8 cellular contexts compared by ENCODE assay signal in the genomic region with DNA sequence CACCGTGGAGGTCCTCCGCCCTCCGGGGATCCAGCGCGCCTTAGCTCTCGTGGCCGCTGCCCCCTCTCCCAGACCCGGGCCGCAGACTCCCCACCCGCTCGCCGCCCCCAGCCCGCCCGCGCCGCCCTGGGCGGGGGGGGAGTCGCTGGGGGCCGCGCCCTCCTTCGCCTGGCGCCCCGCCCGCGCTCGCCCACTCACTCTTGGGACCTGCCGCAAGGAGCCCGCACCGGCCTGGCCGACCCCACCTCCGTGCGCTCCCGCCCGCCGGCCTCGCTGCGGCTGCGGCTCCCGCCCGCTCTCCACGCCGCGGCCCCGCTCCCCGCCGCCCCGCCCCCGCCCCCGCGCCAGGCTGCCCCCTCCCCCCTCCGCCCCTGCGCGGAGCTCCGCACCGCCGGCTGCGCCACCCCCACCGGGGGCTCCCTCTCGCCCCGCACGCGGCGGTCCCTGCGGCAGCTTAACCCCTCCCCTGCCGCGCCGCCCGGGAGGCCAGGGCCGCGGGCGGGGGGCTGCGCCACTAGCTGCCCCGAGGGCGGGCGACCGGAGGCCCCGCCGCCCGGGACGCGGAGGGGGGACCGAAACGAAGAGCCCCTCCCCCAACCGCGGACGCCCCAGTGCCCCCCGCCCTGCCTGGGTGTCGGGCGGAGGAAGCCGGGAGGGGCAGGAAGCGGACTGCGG. TPM values are rescaled to one million over a fixed set of nuclear protein-coding genes. Genes with fewer than 3 reads are reported as not detected.
DNase-seq lines count a peak whose midpoint lies in the region; ATAC-seq, FAIRE-seq and TF ChIP-seq lines count a peak whose summit lies in the region.

No MANE protein-coding gene starts in this region.

- TF ChIP-seq CTCF in smooth muscle cell (IDR thresholded peaks at IDR 0.05; ENCODE audit: borderline replicate concordance, insufficient read depth, poor library complexity, severe bottlenecking) = no peak

- H3K4me2 ChIP-seq in smooth muscle cell = peak overlapping the region; percentile 98

- POLR2A ChIA-PET in activated CD4-positive, alpha-beta memory T cell treated with anti-CD3 and anti-CD28 coated beads for 36 hours (lab: Charles Lee) = interaction anchor here (0.7 to 1.7 kb wide), 5 partner anchors 11 to 56 kb away, joined by 3 to 6 read pairs (median 6); a partner anchor contains a TSS

- intact Hi-C loops in activated CD4-positive, alpha-beta memory T cell treated with anti-CD3 and anti-CD28 coated beads for 36 hours (cut with micrococcal nuclease) = loop anchor here (2.0 to 10.0 kb wide), 2 partner anchors 18 to 370 kb away; a partner anchor contains a TSS
- intact Hi-C loops in left cardiac atrium (cut with DNase I) = no loop called here

- CTCF ChIA-PET in activated CD4-positive, alpha-beta memory T cell treated with anti-CD3 and anti-CD28 coated beads for 36 hours (lab: Charles Lee) = interaction anchor here (0.7 to 7.2 kb wide), 15 partner anchors 10 to 440 kb away, joined by 3 to 45 read pairs (median 4); a partner anchor contains a TSS

- ATAC-seq in left cardiac atrium = no peak
- ATAC-seq in HG03521 (IDR thresholded peaks at IDR 0.05; ENCODE audit: unreplicated experiment) = no peak

- DNase-seq in H7 (peak; percentile 93), left cardiac atrium (peak; percentile 36), smooth muscle cell (lab: John Stamatoyannopoulos, UW; ENCODE audit: unreplicated experiment) (no peak), RKO (ENCODE audit: low spot score) (no peak), CD1c-positive myeloid dendritic cell (ENCODE audit: extremely low spot score) (no peak), GM19239 (ENCODE audit: insufficient read length, low spot score) (no peak)
- DNase-seq in activated CD4-positive, alpha-beta memory T cell treated with anti-CD3 and anti-CD28 coated beads for 36 hours = peak; percentile 41

- H3K4me3 ChIP-seq in H7 (ENCODE audit: insufficient read depth, low read depth, low read length) (peak overlapping the region; percentile 62), smooth muscle cell (peak overlapping the region; percentile 47)

- no peak overlapping the region for H3K9ac ChIP-seq in smooth muscle cell (ENCODE audit: low read depth)

- H3K9me3 ChIP-seq in smooth muscle cell (replicated peaks; ENCODE audit: low read depth) = no peaks in the 10 kb centered on the region

- peaks cover 8% of the 10 kb centered on the region for H3K27me3 Mint-ChIP-seq in activated CD4-positive, alpha-beta memory T cell treated with anti-CD3 and anti-CD28 coated beads for 36 hours

- H3K27ac ChIP-seq in smooth muscle cell (ENCODE audit: low read depth) = no peak overlapping the region

- no peak overlapping the region for H2AFZ ChIP-seq in smooth muscle cell (ENCODE audit: low read depth)

- H3K4me1 ChIP-seq in smooth muscle cell (ENCODE audit: low read depth) = peaks cover 22% of the 10 kb centered on the region

- no peak for FAIRE-seq in GM19239 (lab: Jason Lieb, UNC)

- H3K27ac Mint-ChIP-seq in activated CD4-positive, alpha-beta memory T cell treated with anti-CD3 and anti-CD28 coated beads for 36 hours = no peak overlapping the region

- H3K4me3 Mint-ChIP-seq in activated CD4-positive, alpha-beta memory T cell treated with anti-CD3 and anti-CD28 coated beads for 36 hours = peak overlapping the region; percentile 82

- peaks cover 1% of the 10 kb centered on the region for H3K36me3 Mint-ChIP-seq in activated CD4-positive, alpha-beta memory T cell treated with anti-CD3 and anti-CD28 coated beads for 36 hours

- peaks cover 41% of the 10 kb centered on the region for H3K27me3 ChIP-seq in H7 (ENCODE audit: control insufficient read depth, insufficient read depth, low read length)
- peaks cover 44% of the 10 kb centered on the region for H3K27me3 ChIP-seq in smooth muscle cell (ENCODE audit: low read depth)

- H3K36me3 ChIP-seq in H7 (replicated peaks; ENCODE audit: control insufficient read depth, insufficient read depth, low read length) (no peaks in the 10 kb centered on the region), smooth muscle cell (ENCODE audit: low read depth) (no peaks in the 10 kb centered on the region)

- no peaks in the 10 kb centered on the region for H3K79me2 ChIP-seq in smooth muscle cell (ENCODE audit: low read depth)

- H4K20me1 ChIP-seq in smooth muscle cell (ENCODE audit: low read depth) = no peaks in the 10 kb centered on the region

- peaks cover 25% of the 10 kb centered on the region for H3K4me1 Mint-ChIP-seq in activated CD4-positive, alpha-beta memory T cell treated with anti-CD3 and anti-CD28 coated beads for 36 hours (ENCODE audit: low read depth)

- no peaks in the 10 kb centered on the region for H3K9me3 Mint-ChIP-seq in activated CD4-positive, alpha-beta memory T cell treated with anti-CD3 and anti-CD28 coated beads for 36 hours

- H3F3A ChIP-seq in smooth muscle cell (ENCODE audit: low read depth) = no peaks in the 10 kb centered on the region

- WGBS in smooth muscle cell (ENCODE audit: low lambda C conversion rate) = 0% methylated on average over 2 of the region's 92 CpGs

RNA-seq across cellular contexts. Expression of a gene that starts 0.7 kb away (rescaled TPM):
- total RNA-seq in H7 (2014; rRNA removed; shearing (Covaris generic)) = 9.2 and 12.3 TPM in 2 replicates
- total RNA-seq in activated CD4-positive, alpha-beta memory T cell treated with anti-CD3 and anti-CD28 coated beads for 36 hours = 1 to 10 TPM; 7.5 to 8.2 TPM
- total RNA-seq in left cardiac atrium (10 to 100 TPM; 25.3 to 37.1 TPM), smooth muscle cell (0.40 and 2.9 TPM in 2 replicates)
- 0.78 and 3.6 TPM in 2 replicates for polyA plus RNA-seq in smooth muscle cell

RNA-seq across cellular contexts. Expression of a gene that starts 15.1 kb away (rescaled TPM):
- 2.9 and 6.4 TPM in 2 replicates for total RNA-seq in H7 (2014; rRNA removed; shearing (Covaris generic))
- total RNA-seq in activated CD4-positive, alpha-beta memory T cell treated with anti-CD3 and anti-CD28 coated beads for 36 hours = 1 to 10 TPM in 1 of 2 experiments, under 1 TPM in 1; 0.94 to 1.6 TPM
- total RNA-seq in left cardiac atrium (10 to 100 TPM; 31.3 to 48.6 TPM), smooth muscle cell (0.58 and 2.2 TPM in 2 replicates)
- polyA plus RNA-seq in smooth muscle cell = 1.1 and 2.0 TPM in 2 replicates

RNA-seq across cellular contexts. Expression of a gene that starts 21.7 kb away (rescaled TPM):
- 0.85 and 1.9 TPM in 2 replicates for total RNA-seq in H7 (2014; rRNA removed; shearing (Covaris generic))
- under 1 TPM; 0.31 to 0.41 TPM for total RNA-seq in activated CD4-positive, alpha-beta memory T cell treated with anti-CD3 and anti-CD28 coated beads for 36 hours
- total RNA-seq in left cardiac atrium (1 to 10 TPM; 3.9 to 4.0 TPM), smooth muscle cell (0.13 and 1.4 TPM in 2 replicates)
- 1.7 and 2.6 TPM in 2 replicates for polyA plus RNA-seq in smooth muscle cell

RNA-seq across cellular contexts. Expression of a gene that starts 33.7 kb away (rescaled TPM):
- 66.5 and 80.0 TPM in 2 replicates for total RNA-seq in H7 (2014; rRNA removed; shearing (Covaris generic))
- total RNA-seq in activated CD4-positive, alpha-beta memory T cell treated with anti-CD3 and anti-CD28 coated beads for 36 hours = 100 to 1,000 TPM; 323 to 328 TPM
- total RNA-seq in left cardiac atrium = 100 to 1,000 TPM; 154 to 208 TPM
- 78.8 and 115 TPM in 2 replicates for total RNA-seq in smooth muscle cell
- 84.2 and 101 TPM in 2 replicates for polyA plus RNA-seq in smooth muscle cell

RNA-seq across cellular contexts. Expression of a gene that starts 58.3 kb away (rescaled TPM):
- 24.5 and 29.7 TPM in 2 replicates for total RNA-seq in H7 (2014; rRNA removed; shearing (Covaris generic))
- total RNA-seq in activated CD4-positive, alpha-beta memory T cell treated with anti-CD3 and anti-CD28 coated beads for 36 hours = 10 to 100 TPM; 83.3 to 85.8 TPM
- total RNA-seq in left cardiac atrium (10 to 100 TPM in 1 of 2 donors, 1 to 10 TPM in 1; 10.0 to 10.4 TPM), smooth muscle cell (25.9 and 28.9 TPM in 2 replicates)
- 20.0 and 23.6 TPM in 2 replicates for polyA plus RNA-seq in smooth muscle cell

Comparison
In these comparisons a context has a peak if more than half of its experiments do, and no peak if none do; other contexts are left out.
1. DNase-seq: peak in H7 (single experiment), activated CD4-positive, alpha-beta memory T cell treated with anti-CD3 and anti-CD28 coated beads for 36 hours (single experiment) and left cardiac atrium (single experiment); none in smooth muscle cell (single experiment), RKO (single experiment), CD1c-positive myeloid dendritic cell (single experiment) and GM19239 (single experiment).